ENCODE assay signal across 8 cellular contexts in the genomic region with DNA sequence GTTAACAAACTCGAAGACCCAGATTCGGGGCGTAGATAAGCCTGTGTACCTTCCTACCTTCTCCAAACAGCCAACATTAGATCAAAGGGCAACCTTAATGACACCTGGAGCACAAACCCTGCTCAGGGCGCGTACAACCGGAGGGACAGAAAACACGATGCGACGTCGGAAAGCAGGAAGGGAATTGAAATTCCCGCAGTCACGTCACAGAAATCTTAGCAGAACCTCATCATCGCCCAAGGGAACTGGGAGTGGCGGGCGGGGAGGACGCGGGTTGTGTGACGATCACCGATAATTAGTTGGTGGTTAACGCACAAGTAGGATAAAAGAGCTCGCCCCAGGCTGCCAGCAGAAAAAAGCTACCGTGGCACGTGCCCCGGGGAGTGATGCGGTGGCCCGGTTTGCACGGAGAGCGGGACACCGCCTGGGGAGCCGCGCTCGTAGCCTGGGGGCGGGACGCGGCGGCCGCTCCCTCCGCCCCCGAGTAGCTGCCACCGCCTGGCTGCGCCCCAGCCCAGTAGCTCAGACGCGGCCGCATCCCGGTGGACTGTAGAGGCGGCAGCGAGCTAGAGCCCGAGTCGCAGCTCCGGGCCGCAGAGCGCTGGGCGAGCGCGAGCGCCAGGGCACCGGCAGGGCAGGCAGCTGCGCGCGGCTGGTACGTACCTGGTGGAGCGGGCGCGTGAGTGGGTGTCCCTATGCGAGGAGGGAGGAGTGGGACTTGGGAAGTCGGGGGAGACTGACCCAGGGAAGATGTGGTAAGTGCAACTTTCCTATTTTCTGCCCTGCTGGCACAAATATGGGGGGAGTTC. TPM values are rescaled to one million over a fixed set of nuclear protein-coding genes. Genes with fewer than 3 reads are reported as not detected.
DNase-seq lines count a peak whose midpoint lies in the region; ATAC-seq and TF ChIP-seq lines count a peak whose summit lies in the region.

A gene with protein sequence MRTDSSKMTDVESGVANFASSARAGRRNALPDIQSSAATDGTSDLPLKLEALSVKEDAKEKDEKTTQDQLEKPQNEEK (plus strand): TSS at position 525 of the 809 bp plus-strand sequence. CDS start 107,390 bp downstream, outside the sequence.

- H3K9me3 Mint-ChIP-seq in CD8-positive, alpha-beta T cell = no peaks in the 10 kb centered on the region
- no peaks in the 10 kb centered on the region for H3K9me3 Mint-ChIP-seq in activated CD8-positive, alpha-beta memory T cell treated with anti-CD3 and anti-CD28 coated beads, Interleukin-2, amount 10 ng/mL, durations not matched to agents 7 days and 5 days (ENCODE audit: low read depth)
- H3K9me3 Mint-ChIP-seq in mesothelial cell of epicardium = peaks cover 10% of the 10 kb centered on the region
- peaks cover 0 to 4% of the 10 kb centered on the region in 2 donors for H3K9me3 Mint-ChIP-seq in stimulated activated naive B cell treated with anti-CD40 and anti-IgM and Interleukin-4, amounts not matched to agents 10 μg/mL and 1 μg/mL and 100 μg/mL, for 72 hours

- H3K4me3 ChIP-seq in CD8-positive, alpha-beta T cell (ENCODE audit: low read depth, low read length) = peak within 1 kb of the TSS; percentile 67
- peak within 1 kb of the TSS; percentile 67 for H3K4me3 ChIP-seq in epithelial cell of proximal tubule (ENCODE audit: low read depth, low read length)

- peak in 6 of 7 experiments; percentile 1 to 57 (median 30) for DNase-seq in CD8-positive, alpha-beta T cell
- DNase-seq in NCI-H526 treated with DMSO at 0.1 percent for 48 hours (lab: John Stamatoyannopoulos, UW) (peak; percentile 34), epithelial cell of proximal tubule (ENCODE audit: low read depth) (no peak), mesothelial cell of epicardium (ENCODE audit: low spot score in 2 of 2, unreplicated experiment in 2 of 2) (peak; percentile 54 to 78)
- DNase-seq in activated CD8-positive, alpha-beta memory T cell treated with anti-CD3 and anti-CD28 coated beads, Interleukin-2, amount 10 ng/mL, durations not matched to agents 7 days and 5 days = peak; percentile 63
- peak; percentile 31 for DNase-seq in stimulated activated naive B cell treated with anti-CD40 and anti-IgM and Interleukin-4, amounts not matched to agents 10 μg/mL and 1 μg/mL and 100 μg/mL, for 72 hours

- peaks cover 4% of the 10 kb centered on the region for H3K27me3 ChIP-seq in CD8-positive, alpha-beta T cell (ENCODE audit: insufficient read depth, low read length)

- H3K4me3 Mint-ChIP-seq in CD8-positive, alpha-beta T cell = peak within 1 kb of the TSS; percentile 92
- H3K4me3 Mint-ChIP-seq in activated CD8-positive, alpha-beta memory T cell treated with anti-CD3 and anti-CD28 coated beads, Interleukin-2, amount 10 ng/mL, durations not matched to agents 7 days and 5 days = peak within 1 kb of the TSS; percentile 81
- H3K4me3 Mint-ChIP-seq in mesothelial cell of epicardium = peak within 1 kb of the TSS; percentile 76
- H3K4me3 Mint-ChIP-seq in stimulated activated naive B cell treated with anti-CD40 and anti-IgM and Interleukin-4, amounts not matched to agents 10 μg/mL and 1 μg/mL and 100 μg/mL, for 72 hours = peak within 1 kb of the TSS; percentile 88 to 89

- no peak for TF ChIP-seq CTCF in CD8-positive, alpha-beta T cell (IDR thresholded peaks at IDR 0.05)
- TF ChIP-seq CTCF in epithelial cell of proximal tubule (conservative IDR thresholded peaks at IDR 0.05; ENCODE audit: low read depth, low read length) = peak; percentile 45
- no peak for TF ChIP-seq CTCF in mesothelial cell of epicardium (IDR thresholded peaks at IDR 0.05; ENCODE audit: unreplicated experiment)

- intact Hi-C loops in CD8-positive, alpha-beta T cell (cut with DNase I, micrococcal nuclease) = no loop called here

- no peak within 1 kb of the TSS for H3K27ac ChIP-seq in CD8-positive, alpha-beta T cell (ENCODE audit: low read depth, low read length)

- H3K4me1 Mint-ChIP-seq in CD8-positive, alpha-beta T cell (ENCODE audit: low read depth) = peaks cover 18% of the 10 kb centered on the region
- peaks cover 16% of the 10 kb centered on the region for H3K4me1 Mint-ChIP-seq in activated CD8-positive, alpha-beta memory T cell treated with anti-CD3 and anti-CD28 coated beads, Interleukin-2, amount 10 ng/mL, durations not matched to agents 7 days and 5 days
- peaks cover 12% of the 10 kb centered on the region for H3K4me1 Mint-ChIP-seq in mesothelial cell of epicardium
- H3K4me1 Mint-ChIP-seq in stimulated activated naive B cell treated with anti-CD40 and anti-IgM and Interleukin-4, amounts not matched to agents 10 μg/mL and 1 μg/mL and 100 μg/mL, for 72 hours = peaks cover 9 to 18% of the 10 kb centered on the region in 2 donors

- no peaks in the 10 kb centered on the region for H3K36me3 ChIP-seq in CD8-positive, alpha-beta T cell (ENCODE audit: insufficient read depth, low read length)

- H3K9me3 ChIP-seq in CD8-positive, alpha-beta T cell (ENCODE audit: low read length) = no peaks in the 10 kb centered on the region

- CTCF ChIA-PET in CD8-positive, alpha-beta T cell (lab: Charles Lee) = no interaction called here
- CTCF ChIA-PET in activated CD8-positive, alpha-beta memory T cell treated with anti-CD3 and anti-CD28 coated beads, Interleukin-2, amount 10 ng/mL, durations not matched to agents 7 days and 5 days (lab: Charles Lee) = interaction anchor here (0.9 kb wide), 1 partner anchor 22 kb away, joined by 3 read pairs; no protein-coding TSS in a partner anchor

- peak; percentile 81 for ATAC-seq in CD8-positive, alpha-beta T cell
- ATAC-seq in GM19455 (IDR thresholded peaks at IDR 0.05; ENCODE audit: unreplicated experiment) (peak; percentile 83), HG03469 (IDR thresholded peaks at IDR 0.05; ENCODE audit: unreplicated experiment) (peak; percentile 86)
- ATAC-seq in activated CD8-positive, alpha-beta memory T cell treated with anti-CD3 and anti-CD28 coated beads, Interleukin-2, amount 10 ng/mL, durations not matched to agents 7 days and 5 days = peak; percentile 97
- ATAC-seq in stimulated activated naive B cell treated with anti-CD40 and anti-IgM and Interleukin-4, amounts not matched to agents 10 μg/mL and 1 μg/mL and 100 μg/mL, for 72 hours (replicated peaks) = peak; percentile 91 to 94

- H3K36me3 Mint-ChIP-seq in CD8-positive, alpha-beta T cell = peaks cover 3% of the 10 kb centered on the region
- H3K36me3 Mint-ChIP-seq in activated CD8-positive, alpha-beta memory T cell treated with anti-CD3 and anti-CD28 coated beads, Interleukin-2, amount 10 ng/mL, durations not matched to agents 7 days and 5 days = no peaks in the 10 kb centered on the region
- peaks cover 10% of the 10 kb centered on the region for H3K36me3 Mint-ChIP-seq in mesothelial cell of epicardium
- peaks cover 0 to 2% of the 10 kb centered on the region in 2 donors for H3K36me3 Mint-ChIP-seq in stimulated activated naive B cell treated with anti-CD40 and anti-IgM and Interleukin-4, amounts not matched to agents 10 μg/mL and 1 μg/mL and 100 μg/mL, for 72 hours

- POLR2A ChIA-PET in CD8-positive, alpha-beta T cell (lab: Charles Lee) = no interaction called here

- H3K27me3 Mint-ChIP-seq in CD8-positive, alpha-beta T cell (ENCODE audit: low read depth) = peaks cover 41% of the 10 kb centered on the region
- peaks cover 46% of the 10 kb centered on the region for H3K27me3 Mint-ChIP-seq in activated CD8-positive, alpha-beta memory T cell treated with anti-CD3 and anti-CD28 coated beads, Interleukin-2, amount 10 ng/mL, durations not matched to agents 7 days and 5 days
- peaks cover 21% of the 10 kb centered on the region for H3K27me3 Mint-ChIP-seq in mesothelial cell of epicardium (ENCODE audit: low read depth)
- peaks cover 42 to 44% of the 10 kb centered on the region in 2 donors for H3K27me3 Mint-ChIP-seq in stimulated activated naive B cell treated with anti-CD40 and anti-IgM and Interleukin-4, amounts not matched to agents 10 μg/mL and 1 μg/mL and 100 μg/mL, for 72 hours

- peak within 1 kb of the TSS; percentile 14 for H3K27ac Mint-ChIP-seq in CD8-positive, alpha-beta T cell
- peak within 1 kb of the TSS; percentile 29 for H3K27ac Mint-ChIP-seq in activated CD8-positive, alpha-beta memory T cell treated with anti-CD3 and anti-CD28 coated beads, Interleukin-2, amount 10 ng/mL, durations not matched to agents 7 days and 5 days
- H3K27ac Mint-ChIP-seq in mesothelial cell of epicardium = peak within 1 kb of the TSS; percentile 61
- peak within 1 kb of the TSS; percentile 68 for H3K27ac Mint-ChIP-seq in stimulated activated naive B cell treated with anti-CD40 and anti-IgM and Interleukin-4, amounts not matched to agents 10 μg/mL and 1 μg/mL and 100 μg/mL, for 72 hours

- H3K4me1 ChIP-seq in CD8-positive, alpha-beta T cell (ENCODE audit: insufficient read depth, low read length) = peaks cover 11% of the 10 kb centered on the region

RNA-seq across cellular contexts. Expression of the gene that starts here (rescaled TPM):
- total RNA-seq in CD8-positive, alpha-beta T cell = under 1 TPM in 1 of 2 experiments, not detected in 1; 0.54 TPM
- total RNA-seq in activated CD8-positive, alpha-beta memory T cell treated with anti-CD3 and anti-CD28 coated beads, Interleukin-2, amount 10 ng/mL, durations not matched to agents 7 days and 5 days = under 1 TPM; 0.47 to 0.91 TPM
- 23.2 and 48.5 TPM in 2 replicates for total RNA-seq in epithelial cell of proximal tubule
- total RNA-seq in mesothelial cell of epicardium = 44.7 to 49.0 TPM (median 48.9 TPM) in 3 replicates

Comparison
In these comparisons a context has a peak if more than half of its experiments do, and no peak if none do; other contexts are left out.
1. RNA of the gene that starts here (total RNA-seq): 44.7 to 49.0 TPM in mesothelial cell of epicardium and 23.2 to 48.5 TPM in epithelial cell of proximal tubule; 0.47 to 0.91 TPM in activated CD8-positive, alpha-beta memory T cell treated with anti-CD3 and anti-CD28 coated beads, Interleukin-2, amount 10 ng/mL, durations not matched to agents 7 days and 5 days and 0.54 TPM in CD8-positive, alpha-beta T cell; every median in the first group is over 10 times any median in the second.
2. Peak in DNase-seq, ATAC-seq and H3K4me3 ChIP-seq in CD8-positive, alpha-beta T cell; RNA of the gene not detected or under 1 TPM.
3. Peak in DNase-seq and ATAC-seq in activated CD8-positive, alpha-beta memory T cell treated with anti-CD3 and anti-CD28 coated beads, Interleukin-2, amount 10 ng/mL, durations not matched to agents 7 days and 5 days; RNA of the gene not detected or under 1 TPM.
4. H3K27ac Mint-ChIP-seq: peak in every context shown above with its lines; median percentile 68 in stimulated activated naive B cell treated with anti-CD40 and anti-IgM and Interleukin-4, amounts not matched to agents 10 μg/mL and 1 μg/mL and 100 μg/mL, for 72 hours; 61 in mesothelial cell of epicardium; 29 in activated CD8-positive, alpha-beta memory T cell treated with anti-CD3 and anti-CD28 coated beads, Interleukin-2, amount 10 ng/mL, durations not matched to agents 7 days and 5 days; 14 in CD8-positive, alpha-beta T cell.
5. Peak in every context shown above with its lines, with median percentiles within 50 percentile points of each other: ATAC-seq and H3K4me3 Mint-ChIP-seq.